8 cellular contexts compared by ENCODE assay signal in the genomic region with DNA sequence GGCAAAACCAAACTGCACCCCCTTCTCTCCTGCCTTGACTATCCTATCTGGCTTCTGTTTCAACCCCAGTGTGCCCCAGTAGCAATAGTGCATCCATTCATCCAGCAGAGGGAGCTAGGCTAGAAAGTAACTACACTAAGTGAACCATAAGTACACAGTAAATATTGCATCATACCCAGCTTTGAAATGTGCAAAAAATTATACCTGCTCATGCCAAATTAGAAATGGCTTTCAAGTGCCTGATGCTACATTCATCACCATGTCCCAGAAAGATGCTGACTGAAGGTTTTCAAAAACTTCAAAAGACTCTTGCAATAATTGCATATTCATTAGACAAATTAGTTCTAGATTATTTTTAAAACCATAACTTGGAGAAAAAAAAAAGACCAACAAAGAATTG.
DNase-seq lines count a peak whose midpoint lies in the region; TF ChIP-seq lines count a peak whose summit lies in the region.

No MANE protein-coding gene starts in this region.

- H3K27ac ChIP-seq in OCI-LY7 (ENCODE audit: low read depth, low read length, poor library complexity, severe bottlenecking) = no peak overlapping the region
- H3K27ac ChIP-seq in substantia nigra (ENCODE audit: low read depth, low read length, poor library complexity, severe bottlenecking) = no peak overlapping the region

- H3K4me2 ChIP-seq in OCI-LY7 (ENCODE audit: low read length) = no peak overlapping the region

- in situ Hi-C loops in T47D (cut with HindIII; ENCODE audit: low pct_unique_long_range_greater_than_20kb, low sequenced_read_pairs) = no loop called here

- no peaks in the 10 kb centered on the region for H3K9me2 ChIP-seq in OCI-LY7 (ENCODE audit: insufficient read depth, low read length)

- no peaks in the 10 kb centered on the region for H3K4me1 ChIP-seq in OCI-LY7 (ENCODE audit: insufficient read depth, low read length, poor library complexity, severe bottlenecking)

- peak; percentile 73 for TF ChIP-seq RAD21 in Ishikawa (IDR thresholded peaks at IDR 0.05; ENCODE audit: low read depth)

- DNase-seq in activated naive CD4-positive, alpha-beta T cell treated with Interleukin-2 at 50 U/mL for 16 hours = peak; percentile 10
- no peak for DNase-seq in activated naive CD4-positive, alpha-beta T cell treated with anti-CD3 and anti-CD28 coated beads, Interleukin-2, amount 50 U/mL, for 16 hours
- DNase-seq in H4 (ENCODE audit: low spot score) (peak; percentile 82), OCI-LY7 (ENCODE audit: low spot score) (peak; percentile 78), T47D (ENCODE audit: low read depth in 1 of 2, low spot score in 1 of 2) (peak; percentile 48 to 91), kidney glomerular epithelial cell (lab: John Stamatoyannopoulos, UW) (peak; percentile 50), substantia nigra (lab: John Stamatoyannopoulos, UW) (peak in 32 of 49 donors; percentile 1 to 55 (median 14))

- no peaks in the 10 kb centered on the region for H3K9me3 ChIP-seq in OCI-LY7 (ENCODE audit: low read length)

- no peaks in the 10 kb centered on the region for H3K36me3 ChIP-seq in OCI-LY7 (ENCODE audit: insufficient read depth, low read length)

- no peaks in the 10 kb centered on the region for H4K20me1 ChIP-seq in OCI-LY7 (ENCODE audit: insufficient read depth, low read length)

- BruUV-seq in OCI-LY7 (replicated peaks; lab: Mats Ljungman, UMichigan) = no TSS peak

- POLR2A ChIA-PET in OCI-LY7 (lab: Charles Lee) = interaction anchor here (0.8 to 0.9 kb wide), 3 partner anchors 16 to 370 kb away, joined by 3 to 4 read pairs (median 3); no protein-coding TSS in a partner anchor

- H2AFZ ChIP-seq in OCI-LY7 (ENCODE audit: low read length) = no peak overlapping the region; the same call in 1 of the 2 replicates

- CTCF ChIA-PET in OCI-LY7 (lab: Charles Lee; ENCODE audit: unreplicated experiment) = no interaction called here

- no peak for TF ChIP-seq EP300 in Ishikawa (IDR thresholded peaks at IDR 0.05; ENCODE audit: borderline replicate concordance)

- H3K4me3 ChIP-seq in OCI-LY7 (ENCODE audit: low read depth, low read length, poor library complexity, severe bottlenecking) = no peak overlapping the region

- intact Hi-C loops in OCI-LY7 (cut with micrococcal nuclease; ENCODE audit: unreplicated experiment) = loop anchor here (2.0 to 10.0 kb wide), 3 partner anchors 143 to 745 kb away; no protein-coding TSS in a partner anchor

- TF ChIP-seq CTCF in OCI-LY7 (conservative IDR thresholded peaks at IDR 0.05; ENCODE audit: low read length) = peak; percentile 89

- no peaks in the 10 kb centered on the region for H3K79me2 ChIP-seq in OCI-LY7 (ENCODE audit: insufficient read depth, low read depth, low read length)

TF ChIP-seq in Ishikawa, 13 proteins besides CTCF, POLR2A, EP300 and RAD21:
- TF ChIP-seq, protein P1, sequence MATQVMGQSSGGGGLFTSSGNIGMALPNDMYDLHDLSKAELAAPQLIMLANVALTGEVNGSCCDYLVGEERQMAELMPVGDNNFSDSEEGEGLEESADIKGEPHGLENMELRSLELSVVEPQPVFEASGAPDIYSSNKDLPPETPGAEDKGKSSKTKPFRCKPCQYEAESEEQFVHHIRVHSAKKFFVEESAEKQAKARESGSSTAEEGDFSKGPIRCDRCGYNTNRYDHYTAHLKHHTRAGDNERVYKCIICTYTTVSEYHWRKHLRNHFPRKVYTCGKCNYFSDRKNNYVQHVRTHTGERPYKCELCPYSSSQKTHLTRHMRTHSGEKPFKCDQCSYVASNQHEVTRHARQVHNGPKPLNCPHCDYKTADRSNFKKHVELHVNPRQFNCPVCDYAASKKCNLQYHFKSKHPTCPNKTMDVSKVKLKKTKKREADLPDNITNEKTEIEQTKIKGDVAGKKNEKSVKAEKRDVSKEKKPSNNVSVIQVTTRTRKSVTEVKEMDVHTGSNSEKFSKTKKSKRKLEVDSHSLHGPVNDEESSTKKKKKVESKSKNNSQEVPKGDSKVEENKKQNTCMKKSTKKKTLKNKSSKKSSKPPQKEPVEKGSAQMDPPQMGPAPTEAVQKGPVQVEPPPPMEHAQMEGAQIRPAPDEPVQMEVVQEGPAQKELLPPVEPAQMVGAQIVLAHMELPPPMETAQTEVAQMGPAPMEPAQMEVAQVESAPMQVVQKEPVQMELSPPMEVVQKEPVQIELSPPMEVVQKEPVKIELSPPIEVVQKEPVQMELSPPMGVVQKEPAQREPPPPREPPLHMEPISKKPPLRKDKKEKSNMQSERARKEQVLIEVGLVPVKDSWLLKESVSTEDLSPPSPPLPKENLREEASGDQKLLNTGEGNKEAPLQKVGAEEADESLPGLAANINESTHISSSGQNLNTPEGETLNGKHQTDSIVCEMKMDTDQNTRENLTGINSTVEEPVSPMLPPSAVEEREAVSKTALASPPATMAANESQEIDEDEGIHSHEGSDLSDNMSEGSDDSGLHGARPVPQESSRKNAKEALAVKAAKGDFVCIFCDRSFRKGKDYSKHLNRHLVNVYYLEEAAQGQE (IDR thresholded peaks at IDR 0.05; ENCODE audit: low read depth) = no peak
- TF ChIP-seq CREB1 (IDR thresholded peaks at IDR 0.05; ENCODE audit: low read depth) (no peak), EGR1 (IDR thresholded peaks at IDR 0.05) (no peak), CEBPB (IDR thresholded peaks at IDR 0.05) (peak; percentile 98)
